ENCODE assay signal across 2 cellular contexts in the genomic region with DNA sequence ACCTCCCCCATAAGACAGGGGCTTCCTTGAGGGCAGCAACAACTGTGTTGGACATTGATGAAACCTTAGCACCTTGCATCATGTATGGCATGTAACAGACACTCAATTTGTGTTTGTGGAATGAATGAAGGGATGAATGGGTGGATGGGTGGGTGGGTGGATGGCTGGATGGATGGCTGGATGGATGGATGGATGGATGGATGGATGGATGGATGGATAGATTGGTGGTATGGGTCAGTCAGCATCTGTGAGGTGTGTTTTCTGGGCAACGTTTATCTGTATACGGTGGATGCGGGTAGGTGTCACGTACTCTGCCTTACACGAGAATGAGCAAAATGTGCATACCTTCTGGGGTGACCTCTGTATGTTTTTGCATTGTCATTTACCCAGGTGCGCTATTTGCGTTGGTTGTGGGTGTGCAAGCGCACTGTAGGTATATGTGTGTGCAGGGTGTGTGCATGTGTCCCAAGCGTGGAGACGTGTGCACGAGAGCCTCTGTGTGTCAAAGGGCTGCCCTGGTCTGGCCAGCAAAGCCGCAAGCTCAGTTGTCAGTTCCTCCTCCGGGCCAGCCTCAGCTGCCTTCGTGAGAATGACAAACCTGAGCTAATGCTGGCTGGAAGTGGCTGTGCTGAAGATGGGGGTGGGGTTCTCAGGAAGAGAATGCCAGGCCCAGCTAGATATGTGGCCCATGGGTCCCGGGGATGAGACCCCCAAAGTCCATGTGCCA.
TF ChIP-seq lines count a peak whose summit lies in the region.

No MANE protein-coding gene starts in this region.

TF ChIP-seq in IMR-90, 13 proteins besides CTCF, POLR2A, EP300 and RAD21:
- TF ChIP-seq, protein P1, sequence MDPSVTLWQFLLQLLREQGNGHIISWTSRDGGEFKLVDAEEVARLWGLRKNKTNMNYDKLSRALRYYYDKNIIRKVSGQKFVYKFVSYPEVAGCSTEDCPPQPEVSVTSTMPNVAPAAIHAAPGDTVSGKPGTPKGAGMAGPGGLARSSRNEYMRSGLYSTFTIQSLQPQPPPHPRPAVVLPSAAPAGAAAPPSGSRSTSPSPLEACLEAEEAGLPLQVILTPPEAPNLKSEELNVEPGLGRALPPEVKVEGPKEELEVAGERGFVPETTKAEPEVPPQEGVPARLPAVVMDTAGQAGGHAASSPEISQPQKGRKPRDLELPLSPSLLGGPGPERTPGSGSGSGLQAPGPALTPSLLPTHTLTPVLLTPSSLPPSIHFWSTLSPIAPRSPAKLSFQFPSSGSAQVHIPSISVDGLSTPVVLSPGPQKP (IDR thresholded peaks at IDR 0.05; ENCODE audit: borderline replicate concordance, low read depth, low read length) = no peak
- TF ChIP-seq CHD1 (IDR thresholded peaks at IDR 0.05; ENCODE audit: low read depth, low read length) (no peak), MAFK (IDR thresholded peaks at IDR 0.05; ENCODE audit: low read depth, low read length) (no peak), MAZ (IDR thresholded peaks at IDR 0.05; ENCODE audit: borderline replicate concordance, low read depth, low read length) (no peak), SMC3 (IDR thresholded peaks at IDR 0.05; ENCODE audit: low read depth, low read length) (no peak), BHLHE40 (IDR thresholded peaks at IDR 0.05; ENCODE audit: low read depth, low read length) (no peak), MXI1 (IDR thresholded peaks at IDR 0.05; ENCODE audit: borderline replicate concordance, low read depth, low read length) (no peak), RFX5 (IDR thresholded peaks at IDR 0.05; ENCODE audit: low read depth, low read length) (no peak), NFE2L2 (IDR thresholded peaks at IDR 0.05; ENCODE audit: low read depth, low read length) (no peak), RCOR1 (IDR thresholded peaks at IDR 0.05; ENCODE audit: insufficient replicate concordance, low read length) (no peak), FOS (IDR thresholded peaks at IDR 0.05; ENCODE audit: low read depth, low read length) (no peak), CEBPB (IDR thresholded peaks at IDR 0.05; ENCODE audit: low read depth, low read length) (no peak)
- TF ChIP-seq, protein P2, sequence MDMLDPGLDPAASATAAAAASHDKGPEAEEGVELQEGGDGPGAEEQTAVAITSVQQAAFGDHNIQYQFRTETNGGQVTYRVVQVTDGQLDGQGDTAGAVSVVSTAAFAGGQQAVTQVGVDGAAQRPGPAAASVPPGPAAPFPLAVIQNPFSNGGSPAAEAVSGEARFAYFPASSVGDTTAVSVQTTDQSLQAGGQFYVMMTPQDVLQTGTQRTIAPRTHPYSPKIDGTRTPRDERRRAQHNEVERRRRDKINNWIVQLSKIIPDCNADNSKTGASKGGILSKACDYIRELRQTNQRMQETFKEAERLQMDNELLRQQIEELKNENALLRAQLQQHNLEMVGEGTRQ (IDR thresholded peaks at IDR 0.05; ENCODE audit: low read depth, low read length) = no peak

TF ChIP-seq in WTC11, 78 proteins besides CTCF, POLR2A, EP300 and RAD21 (continued from another document):
- TF ChIP-seq, protein P3, sequence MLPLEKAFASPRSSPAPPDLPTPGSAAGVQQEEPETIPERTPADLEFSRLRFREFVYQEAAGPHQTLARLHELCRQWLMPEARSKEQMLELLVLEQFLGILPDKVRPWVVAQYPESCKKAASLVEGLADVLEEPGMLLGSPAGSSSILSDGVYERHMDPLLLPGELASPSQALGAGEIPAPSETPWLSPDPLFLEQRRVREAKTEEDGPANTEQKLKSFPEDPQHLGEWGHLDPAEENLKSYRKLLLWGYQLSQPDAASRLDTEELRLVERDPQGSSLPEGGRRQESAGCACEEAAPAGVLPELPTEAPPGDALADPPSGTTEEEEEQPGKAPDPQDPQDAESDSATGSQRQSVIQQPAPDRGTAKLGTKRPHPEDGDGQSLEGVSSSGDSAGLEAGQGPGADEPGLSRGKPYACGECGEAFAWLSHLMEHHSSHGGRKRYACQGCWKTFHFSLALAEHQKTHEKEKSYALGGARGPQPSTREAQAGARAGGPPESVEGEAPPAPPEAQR (CRISPR knock-in tag; IDR thresholded peaks at IDR 0.05) = no peak
- TF ChIP-seq FOXP1 (CRISPR knock-in tag; IDR thresholded peaks at IDR 0.05; ENCODE audit: borderline replicate concordance) (no peak), NR2C2 (CRISPR knock-in tag; IDR thresholded peaks at IDR 0.05) (no peak), JAZF1 (CRISPR knock-in tag; IDR thresholded peaks at IDR 0.05) (no peak), TEAD1 (CRISPR knock-in tag; IDR thresholded peaks at IDR 0.05) (no peak), SOX15 (CRISPR knock-in tag; IDR thresholded peaks at IDR 0.05) (no peak), RORB (CRISPR knock-in tag; IDR thresholded peaks at IDR 0.05) (no peak), ZNF317 (CRISPR knock-in tag; IDR thresholded peaks at IDR 0.05; ENCODE audit: borderline replicate concordance, low read depth) (no peak), NFE2L1 (CRISPR knock-in tag; IDR thresholded peaks at IDR 0.05) (no peak), ETV6 (CRISPR knock-in tag; IDR thresholded peaks at IDR 0.05) (no peak)
- TF ChIP-seq, protein P4, sequence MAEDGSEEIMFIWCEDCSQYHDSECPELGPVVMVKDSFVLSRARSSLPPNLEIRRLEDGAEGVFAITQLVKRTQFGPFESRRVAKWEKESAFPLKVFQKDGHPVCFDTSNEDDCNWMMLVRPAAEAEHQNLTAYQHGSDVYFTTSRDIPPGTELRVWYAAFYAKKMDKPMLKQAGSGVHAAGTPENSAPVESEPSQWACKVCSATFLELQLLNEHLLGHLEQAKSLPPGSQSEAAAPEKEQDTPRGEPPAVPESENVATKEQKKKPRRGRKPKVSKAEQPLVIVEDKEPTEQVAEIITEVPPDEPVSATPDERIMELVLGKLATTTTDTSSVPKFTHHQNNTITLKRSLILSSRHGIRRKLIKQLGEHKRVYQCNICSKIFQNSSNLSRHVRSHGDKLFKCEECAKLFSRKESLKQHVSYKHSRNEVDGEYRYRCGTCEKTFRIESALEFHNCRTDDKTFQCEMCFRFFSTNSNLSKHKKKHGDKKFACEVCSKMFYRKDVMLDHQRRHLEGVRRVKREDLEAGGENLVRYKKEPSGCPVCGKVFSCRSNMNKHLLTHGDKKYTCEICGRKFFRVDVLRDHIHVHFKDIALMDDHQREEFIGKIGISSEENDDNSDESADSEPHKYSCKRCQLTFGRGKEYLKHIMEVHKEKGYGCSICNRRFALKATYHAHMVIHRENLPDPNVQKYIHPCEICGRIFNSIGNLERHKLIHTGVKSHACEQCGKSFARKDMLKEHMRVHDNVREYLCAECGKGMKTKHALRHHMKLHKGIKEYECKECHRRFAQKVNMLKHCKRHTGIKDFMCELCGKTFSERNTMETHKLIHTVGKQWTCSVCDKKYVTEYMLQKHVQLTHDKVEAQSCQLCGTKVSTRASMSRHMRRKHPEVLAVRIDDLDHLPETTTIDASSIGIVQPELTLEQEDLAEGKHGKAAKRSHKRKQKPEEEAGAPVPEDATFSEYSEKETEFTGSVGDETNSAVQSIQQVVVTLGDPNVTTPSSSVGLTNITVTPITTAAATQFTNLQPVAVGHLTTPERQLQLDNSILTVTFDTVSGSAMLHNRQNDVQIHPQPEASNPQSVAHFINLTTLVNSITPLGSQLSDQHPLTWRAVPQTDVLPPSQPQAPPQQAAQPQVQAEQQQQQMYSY (CRISPR knock-in tag; IDR thresholded peaks at IDR 0.05) = no peak
- TF ChIP-seq, protein P5, sequence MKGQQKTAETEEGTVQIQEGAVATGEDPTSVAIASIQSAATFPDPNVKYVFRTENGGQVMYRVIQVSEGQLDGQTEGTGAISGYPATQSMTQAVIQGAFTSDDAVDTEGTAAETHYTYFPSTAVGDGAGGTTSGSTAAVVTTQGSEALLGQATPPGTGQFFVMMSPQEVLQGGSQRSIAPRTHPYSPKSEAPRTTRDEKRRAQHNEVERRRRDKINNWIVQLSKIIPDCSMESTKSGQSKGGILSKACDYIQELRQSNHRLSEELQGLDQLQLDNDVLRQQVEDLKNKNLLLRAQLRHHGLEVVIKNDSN (CRISPR knock-in tag; IDR thresholded peaks at IDR 0.05) = no peak
- TF ChIP-seq, protein P6, sequence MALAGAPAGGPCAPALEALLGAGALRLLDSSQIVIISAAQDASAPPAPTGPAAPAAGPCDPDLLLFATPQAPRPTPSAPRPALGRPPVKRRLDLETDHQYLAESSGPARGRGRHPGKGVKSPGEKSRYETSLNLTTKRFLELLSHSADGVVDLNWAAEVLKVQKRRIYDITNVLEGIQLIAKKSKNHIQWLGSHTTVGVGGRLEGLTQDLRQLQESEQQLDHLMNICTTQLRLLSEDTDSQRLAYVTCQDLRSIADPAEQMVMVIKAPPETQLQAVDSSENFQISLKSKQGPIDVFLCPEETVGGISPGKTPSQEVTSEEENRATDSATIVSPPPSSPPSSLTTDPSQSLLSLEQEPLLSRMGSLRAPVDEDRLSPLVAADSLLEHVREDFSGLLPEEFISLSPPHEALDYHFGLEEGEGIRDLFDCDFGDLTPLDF (CRISPR knock-in tag; IDR thresholded peaks at IDR 0.05) = no peak
- TF ChIP-seq, protein P7, sequence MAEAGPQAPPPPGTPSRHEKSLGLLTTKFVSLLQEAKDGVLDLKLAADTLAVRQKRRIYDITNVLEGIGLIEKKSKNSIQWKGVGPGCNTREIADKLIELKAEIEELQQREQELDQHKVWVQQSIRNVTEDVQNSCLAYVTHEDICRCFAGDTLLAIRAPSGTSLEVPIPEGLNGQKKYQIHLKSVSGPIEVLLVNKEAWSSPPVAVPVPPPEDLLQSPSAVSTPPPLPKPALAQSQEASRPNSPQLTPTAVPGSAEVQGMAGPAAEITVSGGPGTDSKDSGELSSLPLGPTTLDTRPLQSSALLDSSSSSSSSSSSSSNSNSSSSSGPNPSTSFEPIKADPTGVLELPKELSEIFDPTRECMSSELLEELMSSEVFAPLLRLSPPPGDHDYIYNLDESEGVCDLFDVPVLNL (CRISPR knock-in tag; IDR thresholded peaks at IDR 0.05; ENCODE audit: borderline replicate concordance, low read depth) = no peak
- TF ChIP-seq, protein P8, sequence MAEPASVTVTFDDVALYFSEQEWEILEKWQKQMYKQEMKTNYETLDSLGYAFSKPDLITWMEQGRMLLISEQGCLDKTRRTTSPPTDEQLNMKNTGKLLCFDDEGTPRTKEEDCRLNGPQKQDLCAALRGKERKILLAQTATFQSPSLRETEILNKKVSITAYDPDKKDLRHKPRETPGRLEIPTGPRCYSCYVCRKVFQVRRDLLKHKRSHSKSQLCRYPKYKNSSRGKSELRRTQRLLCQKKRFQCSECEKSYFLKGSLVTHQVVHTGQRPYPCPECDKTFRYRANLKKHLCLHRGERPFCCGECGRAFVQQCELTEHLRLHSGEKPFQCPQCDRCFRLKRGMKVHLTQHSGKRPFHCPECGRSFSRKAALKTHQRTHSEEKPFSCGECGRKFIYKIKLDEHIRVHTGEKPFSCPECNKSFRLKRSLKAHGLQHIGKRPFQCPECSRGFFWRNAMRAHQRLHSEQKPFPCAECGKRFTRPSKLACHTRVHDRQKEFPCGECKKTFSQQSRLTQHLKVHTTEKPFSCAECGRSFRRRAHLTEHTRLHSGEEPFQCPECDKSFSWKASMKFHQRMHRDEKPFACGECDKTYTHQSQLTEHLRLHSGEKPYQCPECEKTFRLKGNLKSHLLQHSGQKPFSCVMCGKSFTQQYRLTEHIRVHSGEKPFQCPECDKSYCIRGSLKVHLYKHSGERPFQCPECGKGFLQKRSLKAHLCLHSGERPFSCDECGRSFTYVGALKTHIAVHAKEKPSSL (CRISPR knock-in tag; conservative IDR thresholded peaks at IDR 0.05) = no peak
TF ChIP-seq in WTC11: peak in this region for 0.
